Comparison of ENCODE assay signal across 10 cellular contexts in genomic region chr11:113831314-113831713, GRCh38.
DNase-seq lines count a peak whose midpoint lies in the region; ATAC-seq and TF ChIP-seq lines count a peak whose summit lies in the region.
"Had no signal": no experiment of that assay in that cellular context is flagged by ENCODE, and none has a peak within 500 bp of the region (broad histone marks: within the 10 kb centered on the region; RNA-seq: fewer than 3 reads in every experiment).

No MANE protein-coding gene starts in this region.

- DNase-seq in NCI-H345 (lab: John Stamatoyannopoulos, UW) (no peak), HUDEP-2 (lab: John Stamatoyannopoulos, UW; ENCODE audit: unreplicated experiment in 76 of 76) (no peak), amniotic stem cell (lab: John Stamatoyannopoulos, UW) (no peak)
- no peak for DNase-seq in activated T-cell treated with anti-CD3 and anti-CD28 coated beads, Interleukin-2, amount 50 U/mL, for 24 hours

- peaks cover 15% of the 10 kb centered on the region for H3K4me1 ChIP-seq in OCI-LY3 (ENCODE audit: low read length)

- H3K27ac Mint-ChIP-seq in activated T-cell treated with anti-CD3 and anti-CD28 coated beads, Interleukin-2, amount 50 U/mL, for 24 hours: no peak overlapping the region
- H3K27ac Mint-ChIP-seq: activated naive CD4-positive, alpha-beta T cell treated with anti-CD3 and anti-CD28 coated beads, Interleukin-2, amount 50 U/mL, for 72 hours; stimulated activated naive CD8-positive, alpha-beta T cell treated with anti-CD3 and anti-CD28 coated beads, Interleukin-15, Interleukin-2, amounts not matched to agents 100 ng/mL and 50 ng/mL, for 24 hours had no signal

- no peak for TF ChIP-seq CTCF in OCI-LY3 (IDR thresholded peaks at IDR 0.05; ENCODE audit: low read depth, low read length)

- H3K27ac ChIP-seq in OCI-LY3 (ENCODE audit: low read length): no peak overlapping the region

- H3K79me2 ChIP-seq in OCI-LY3 (ENCODE audit: low read length): no peaks in the 10 kb centered on the region

- H3K27me3 ChIP-seq in OCI-LY3 (ENCODE audit: low read depth, low read length): no peaks in the 10 kb centered on the region

- H3K9me3 Mint-ChIP-seq in activated T-cell treated with anti-CD3 and anti-CD28 coated beads, Interleukin-2, amount 50 U/mL, for 24 hours: no peaks in the 10 kb centered on the region
- H3K9me3 Mint-ChIP-seq: activated naive CD4-positive, alpha-beta T cell treated with anti-CD3 and anti-CD28 coated beads, Interleukin-2, amount 50 U/mL, for 72 hours; stimulated activated naive CD8-positive, alpha-beta T cell treated with anti-CD3 and anti-CD28 coated beads, Interleukin-15, Interleukin-2, amounts not matched to agents 100 ng/mL and 50 ng/mL, for 24 hours had no signal

- H3K4me2 ChIP-seq in OCI-LY3 (ENCODE audit: low read length): peak overlapping the region; percentile 49

- H3K4me3 ChIP-seq in OCI-LY3 (ENCODE audit: low read length): 0 out of 2 replicates have a peak overlapping the region, but pooled peaks have one; percentile 1

- H3K9me3 ChIP-seq in OCI-LY3 (ENCODE audit: insufficient read depth, low read length): no peaks in the 10 kb centered on the region

- H3K9ac ChIP-seq in OCI-LY3 (ENCODE audit: low read length): no peak overlapping the region

- peak; percentile 99 for ATAC-seq in GM18511 (IDR thresholded peaks at IDR 0.05; ENCODE audit: unreplicated experiment)
- peak; percentile 85 for ATAC-seq in GM19467 (IDR thresholded peaks at IDR 0.05; ENCODE audit: unreplicated experiment)
- ATAC-seq in HG02973 (IDR thresholded peaks at IDR 0.05; ENCODE audit: unreplicated experiment): peak; percentile 97
- ATAC-seq: activated naive CD4-positive, alpha-beta T cell treated with anti-CD3 and anti-CD28 coated beads, Interleukin-2, amount 50 U/mL, for 72 hours had no signal

- peaks cover 42% of the 10 kb centered on the region for H3K36me3 ChIP-seq in OCI-LY3 (replicated peaks; ENCODE audit: low read depth, low read length)

- H3K36me3 Mint-ChIP-seq in activated T-cell treated with anti-CD3 and anti-CD28 coated beads, Interleukin-2, amount 50 U/mL, for 24 hours (ENCODE audit: low read depth): peaks cover 32% of the 10 kb centered on the region

- H3K27me3 Mint-ChIP-seq in activated T-cell treated with anti-CD3 and anti-CD28 coated beads, Interleukin-2, amount 50 U/mL, for 24 hours: no peaks in the 10 kb centered on the region
- H3K27me3 Mint-ChIP-seq: stimulated activated naive CD8-positive, alpha-beta T cell treated with anti-CD3 and anti-CD28 coated beads, Interleukin-15, Interleukin-2, amounts not matched to agents 100 ng/mL and 50 ng/mL, for 24 hours had no signal

- no peaks in the 10 kb centered on the region for H3K4me1 Mint-ChIP-seq in activated T-cell treated with anti-CD3 and anti-CD28 coated beads, Interleukin-2, amount 50 U/mL, for 24 hours (ENCODE audit: low read depth)

- peaks cover 12% of the 10 kb centered on the region for H4K20me1 ChIP-seq in OCI-LY3 (ENCODE audit: insufficient read depth, low read length)

- H2AFZ ChIP-seq in OCI-LY3 (ENCODE audit: low read depth, low read length): no peak overlapping the region

- no peak overlapping the region for H3K4me3 Mint-ChIP-seq in activated T-cell treated with anti-CD3 and anti-CD28 coated beads, Interleukin-2, amount 50 U/mL, for 24 hours
- H3K4me3 Mint-ChIP-seq: stimulated activated naive CD8-positive, alpha-beta T cell treated with anti-CD3 and anti-CD28 coated beads, Interleukin-15, Interleukin-2, amounts not matched to agents 100 ng/mL and 50 ng/mL, for 24 hours had no signal
